ENCODE assay signal across 11 cellular contexts in genomic region chr17:17007891-17008290, GRCh38. TPM values are rescaled to one million over a fixed set of nuclear protein-coding genes. Genes with fewer than 3 reads are reported as not detected.
DNase-seq lines count a peak whose midpoint lies in the region; ATAC-seq and TF ChIP-seq lines count a peak whose summit lies in the region.
"Not testable (repeated sequence)": the region's sequence is repeated elsewhere in the genome, so short reads cannot be mapped to it uniquely, and the experiment has no call there.
"Had no signal": no experiment of that assay in that cellular context is flagged by ENCODE, and none has a peak within 500 bp of the region (broad histone marks: within the 10 kb centered on the region; RNA-seq: fewer than 3 reads in every experiment).

No MANE protein-coding gene starts in this region.

- H3K36me3 ChIP-seq in SJCRH30; mucosa of descending colon (ENCODE audit: low read depth): not testable (repeated sequence)

- intact Hi-C loops in Right ventricle myocardium superior (cut with DNase I) = loop anchor here (10.0 kb wide), 3 partner anchors 127 to 297 kb away; partner anchors contain the start of genes FLCN and NT5M
- intact Hi-C loops in mucosa of descending colon (cut with DNase I, micrococcal nuclease) = loop anchor here in 1 of 2 donors (10.0 kb wide), 1 partner anchor 137 kb away; no protein-coding TSS in a partner anchor

- not testable (repeated sequence) for TF ChIP-seq CTCF in mucosa of descending colon (IDR thresholded peaks at IDR 0.05)

- not testable (repeated sequence) for H3K27me3 ChIP-seq in SJCRH30

- H3K4me3 ChIP-seq in SJCRH30, mucosa of descending colon: not testable (repeated sequence)

- not testable (repeated sequence) for H3K27ac ChIP-seq in SJCRH30

- ATAC-seq in Right ventricle myocardium superior (ENCODE audit: poor library complexity); mucosa of descending colon: not testable (repeated sequence)

- H3K9me3 ChIP-seq in SJCRH30 (replicated peaks); mucosa of descending colon: not testable (repeated sequence)

- not testable (repeated sequence) for H3K4me1 ChIP-seq in SJCRH30; mucosa of descending colon (ENCODE audit: low read depth)

- DNase-seq in DMS53 (lab: John Stamatoyannopoulos, UW) = peak; percentile 42
- peak; percentile 80 for DNase-seq in NCI-H146 (lab: John Stamatoyannopoulos, UW)
- DNase-seq in NCI-H69 (lab: John Stamatoyannopoulos, UW) = peak; percentile 79
- DNase-seq in SJCRH30 = peak; percentile 61 to 71
- DNase-seq in Right ventricle myocardium superior = peak; percentile 13
- DNase-seq in mucosa of descending colon = peak in 2 of 3 donors; percentile 11 to 25

RNA-seq across cellular contexts. Expression of gene MPRIP, which starts 34.4 kb away (rescaled TPM):
- total RNA-seq in SJCRH30 (2014; rRNA removed; shearing (Covaris generic)) = 312 and 334 TPM in 2 replicates
- total RNA-seq in Right ventricle myocardium superior (280 TPM), mucosa of descending colon (100 to 1,000 TPM; 150 to 249 (median 231) TPM)

RNA-seq across cellular contexts. Expression of gene TNFRSF13B, which starts 36.0 kb away (rescaled TPM):
- not detected in 2 replicates for total RNA-seq in SJCRH30 (2014; rRNA removed; shearing (Covaris generic))
- total RNA-seq in Right ventricle myocardium superior (not detected), mucosa of descending colon (1 to 10 TPM in 1 of 3 donors, under 1 TPM in 2; 0.38 to 1.4 (median 0.98) TPM)
- total RNA-seq: A673, Calu3, G401, GM23338, IMR-90 had no signal

Comparison
In these comparisons a context has a peak if more than half of its experiments do, and no peak if none do; other contexts are left out.
1. DNase-seq: peak in every context shown above with its lines; median percentile 80 in NCI-H146; 79 in NCI-H69; 66 in SJCRH30; 42 in DMS53; 18 in mucosa of descending colon; 13 in Right ventricle myocardium superior.